Comparison of ENCODE assay signal across 10 cellular contexts in the genomic region with DNA sequence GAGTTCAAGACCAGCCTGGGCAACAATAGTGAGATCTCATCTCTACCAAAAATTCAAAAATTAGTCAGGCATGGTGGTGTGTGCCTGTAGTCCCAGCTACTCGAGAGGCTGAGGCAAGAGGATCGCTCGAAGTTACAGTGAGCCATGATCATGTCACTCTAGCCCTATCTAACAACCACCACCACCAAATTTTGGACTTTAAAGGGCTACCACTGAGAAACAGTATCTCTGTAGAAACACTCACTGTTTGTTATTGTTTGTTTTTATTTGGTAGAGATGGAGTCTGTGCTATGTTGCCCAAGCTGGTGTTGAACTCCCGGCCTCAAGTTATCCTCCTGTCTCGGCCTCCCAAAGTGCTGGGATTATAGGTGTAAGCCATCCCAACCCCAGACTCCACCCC. TPM values are rescaled to one million over a fixed set of nuclear protein-coding genes. Genes with fewer than 3 reads are reported as not detected.
DNase-seq lines count a peak whose midpoint lies in the region; ATAC-seq and TF ChIP-seq lines count a peak whose summit lies in the region.
"Had no signal": no experiment of that assay in that cellular context is flagged by ENCODE, and none has a peak within 500 bp of the region (broad histone marks: within the 10 kb centered on the region; RNA-seq: fewer than 3 reads in every experiment).

No MANE protein-coding gene starts in this region.

- WGBS in right lobe of liver (ENCODE audit: insufficient coverage, low coverage, low lambda C conversion rate, missing lambda C conversion rate) = 84% methylated on average over 2 of the region's 5 CpGs
- WGBS in suprapubic skin = 94% methylated on average over 5 of the region's 5 CpGs

- H3K4me1 Mint-ChIP-seq in activated CD4-positive, alpha-beta T cell treated with anti-CD3 and anti-CD28 coated beads, Interleukin-2, amount 10 ng/mL, durations not matched to agents 7 days and 5 days = peaks cover 54% of the 10 kb centered on the region
- H3K4me1 Mint-ChIP-seq in activated CD8-positive, alpha-beta T cell treated with anti-CD3 and anti-CD28 coated beads, Interleukin-2, amount 10 ng/mL, durations not matched to agents 7 days and 5 days (ENCODE audit: low read depth) = peaks cover 47% of the 10 kb centered on the region

- H3K4me3 Mint-ChIP-seq in activated CD4-positive, alpha-beta T cell treated with anti-CD3 and anti-CD28 coated beads, Interleukin-2, amount 10 ng/mL, durations not matched to agents 7 days and 5 days = peak overlapping the region; percentile 73
- H3K4me3 Mint-ChIP-seq in activated CD8-positive, alpha-beta T cell treated with anti-CD3 and anti-CD28 coated beads, Interleukin-2, amount 10 ng/mL, durations not matched to agents 7 days and 5 days = peak overlapping the region; percentile 63

- DNase-seq in activated CD4-positive, alpha-beta T cell treated with anti-CD3 and anti-CD28 coated beads, Interleukin-2, amount 10 ng/mL, durations not matched to agents 7 days and 5 days = peak; percentile 26
- no peak for DNase-seq in activated CD4-positive, alpha-beta T cell treated with anti-CD3 and anti-CD28 coated beads, Interleukin-2, amount 50 U/mL, for 4 hours
- DNase-seq in activated CD8-positive, alpha-beta T cell treated with anti-CD3 and anti-CD28 coated beads, Interleukin-2, amount 10 ng/mL, durations not matched to agents 7 days and 5 days = no peak
- no peak for DNase-seq in right lobe of liver
- DNase-seq in suprapubic skin (ENCODE audit: low spot score in 2 of 2) = no peak
- DNase-seq in NCI-H187 treated with DMSO at 0.1 percent for 48 hours (lab: John Stamatoyannopoulos, UW) = no peak
- no peak for DNase-seq in foreskin keratinocyte
- DNase-seq in amniotic stem cell (lab: John Stamatoyannopoulos, UW) = no peak
- DNase-seq: NCI-H2029 had no signal

- no peak for TF ChIP-seq EP300 in suprapubic skin (IDR thresholded peaks at IDR 0.05)

- H3K36me3 Mint-ChIP-seq in activated CD4-positive, alpha-beta T cell treated with anti-CD3 and anti-CD28 coated beads, Interleukin-2, amount 10 ng/mL, durations not matched to agents 7 days and 5 days (ENCODE audit: low read depth) = peaks cover 33% of the 10 kb centered on the region
- peaks cover 39% of the 10 kb centered on the region for H3K36me3 Mint-ChIP-seq in activated CD8-positive, alpha-beta T cell treated with anti-CD3 and anti-CD28 coated beads, Interleukin-2, amount 10 ng/mL, durations not matched to agents 7 days and 5 days (ENCODE audit: low read depth)

- H3K27ac ChIP-seq in right lobe of liver (peak overlapping the region in 2 of 3 donors; percentile 30 to 91), suprapubic skin (peak overlapping the region; percentile 78), foreskin keratinocyte (no peak overlapping the region)

- H3K4me3 ChIP-seq in right lobe of liver (no peak overlapping the region), suprapubic skin (no peak overlapping the region)

- intact Hi-C loops in right lobe of liver (cut with DNase I) = no loop called here

- no peak for TF ChIP-seq POLR2A in right lobe of liver (IDR thresholded peaks at IDR 0.05)
- TF ChIP-seq POLR2A in suprapubic skin (IDR thresholded peaks at IDR 0.05) = no peak

- no peaks in the 10 kb centered on the region for H3K27me3 ChIP-seq in right lobe of liver
- no peaks in the 10 kb centered on the region for H3K27me3 ChIP-seq in suprapubic skin
- no peaks in the 10 kb centered on the region for H3K27me3 ChIP-seq in foreskin keratinocyte

- CTCF ChIA-PET in activated CD4-positive, alpha-beta T cell treated with anti-CD3 and anti-CD28 coated beads, Interleukin-2, amount 10 ng/mL, durations not matched to agents 7 days and 5 days (lab: Charles Lee) = interaction anchor here (0.7 to 5.7 kb wide), 10 partner anchors 10 to 367 kb away, joined by 3 to 40 read pairs (median 5); partner anchors contain the start of gene TRIM65
- CTCF ChIA-PET in activated CD8-positive, alpha-beta T cell treated with anti-CD3 and anti-CD28 coated beads, Interleukin-2, amount 10 ng/mL, durations not matched to agents 7 days and 5 days (lab: Charles Lee) = interaction anchor here (1.2 to 4.5 kb wide), 15 partner anchors 8 to 143 kb away, joined by 3 to 50 read pairs (median 10); partner anchors contain the start of gene RNF157

- no peaks in the 10 kb centered on the region for H3K9me3 Mint-ChIP-seq in activated CD4-positive, alpha-beta T cell treated with anti-CD3 and anti-CD28 coated beads, Interleukin-2, amount 10 ng/mL, durations not matched to agents 7 days and 5 days
- no peaks in the 10 kb centered on the region for H3K9me3 Mint-ChIP-seq in activated CD8-positive, alpha-beta T cell treated with anti-CD3 and anti-CD28 coated beads, Interleukin-2, amount 10 ng/mL, durations not matched to agents 7 days and 5 days (ENCODE audit: insufficient read depth)

- POLR2A ChIA-PET in activated CD4-positive, alpha-beta T cell treated with anti-CD3 and anti-CD28 coated beads, Interleukin-2, amount 10 ng/mL, durations not matched to agents 7 days and 5 days (lab: Charles Lee) = interaction anchor here (0.9 to 2.1 kb wide), 3 partner anchors 9 to 480 kb away, joined by 3 to 9 read pairs (median 5); partner anchors contain the start of gene UNK
- POLR2A ChIA-PET in activated CD8-positive, alpha-beta T cell treated with anti-CD3 and anti-CD28 coated beads, Interleukin-2, amount 10 ng/mL, durations not matched to agents 7 days and 5 days (lab: Charles Lee) = interaction anchor here (1.3 to 16.8 kb wide), 8 partner anchors 10 to 138 kb away, joined by 4 to 807 read pairs (median 40); partner anchors contain the start of genes FOXJ1 and RNF157

- peak overlapping the region; percentile 89 for H3K27ac Mint-ChIP-seq in activated CD4-positive, alpha-beta T cell treated with anti-CD3 and anti-CD28 coated beads, Interleukin-2, amount 10 ng/mL, durations not matched to agents 7 days and 5 days
- H3K27ac Mint-ChIP-seq in activated CD8-positive, alpha-beta T cell treated with anti-CD3 and anti-CD28 coated beads, Interleukin-2, amount 10 ng/mL, durations not matched to agents 7 days and 5 days = peak overlapping the region; percentile 94

- H3K4me1 ChIP-seq in right lobe of liver (peaks cover 0 to 36% (median 5%) of the 10 kb centered on the region in 4 donors), suprapubic skin (peaks cover 79% of the 10 kb centered on the region), foreskin keratinocyte (peaks cover 23% of the 10 kb centered on the region)

- no peak for ATAC-seq in activated CD8-positive, alpha-beta T cell treated with anti-CD3 and anti-CD28 coated beads, Interleukin-2, amount 10 ng/mL, durations not matched to agents 7 days and 5 days
- ATAC-seq in right lobe of liver (no peak), foreskin keratinocyte (no peak)

- H3K9me3 ChIP-seq in right lobe of liver (no peaks in the 10 kb centered on the region), suprapubic skin (no peaks in the 10 kb centered on the region)

- H3K36me3 ChIP-seq in right lobe of liver (no peaks in the 10 kb centered on the region), suprapubic skin (peaks cover under 1% of the 10 kb centered on the region)

- no peaks in the 10 kb centered on the region for H3K27me3 Mint-ChIP-seq in activated CD4-positive, alpha-beta T cell treated with anti-CD3 and anti-CD28 coated beads, Interleukin-2, amount 10 ng/mL, durations not matched to agents 7 days and 5 days
- no peaks in the 10 kb centered on the region for H3K27me3 Mint-ChIP-seq in activated CD8-positive, alpha-beta T cell treated with anti-CD3 and anti-CD28 coated beads, Interleukin-2, amount 10 ng/mL, durations not matched to agents 7 days and 5 days (ENCODE audit: low read depth)

- TF ChIP-seq CTCF in right lobe of liver (IDR thresholded peaks at IDR 0.05) (no peak), suprapubic skin (IDR thresholded peaks at IDR 0.05) (no peak), foreskin keratinocyte (conservative IDR thresholded peaks at IDR 0.05) (no peak)

RNA-seq across cellular contexts. Expression of gene UBALD2, which starts 1.3 kb away (rescaled TPM):
- total RNA-seq in activated CD4-positive, alpha-beta T cell treated with anti-CD3 and anti-CD28 coated beads, Interleukin-2, amount 10 ng/mL, durations not matched to agents 7 days and 5 days = 100 to 1,000 TPM; 319 to 399 TPM
- total RNA-seq in activated CD8-positive, alpha-beta T cell treated with anti-CD3 and anti-CD28 coated beads, Interleukin-2, amount 10 ng/mL, durations not matched to agents 7 days and 5 days = 100 to 1,000 TPM; 318 to 359 TPM
- total RNA-seq in right lobe of liver (10 to 100 TPM in 4 of 6 experiments, 1 to 10 TPM in 2; 7.3 to 17.9 (median 14.5) TPM), suprapubic skin (10 to 100 TPM; 24.8 to 42.7 (median 35.6) TPM), foreskin keratinocyte (40.8 and 47.1 TPM in 2 replicates)
- polyA plus RNA-seq in foreskin keratinocyte = 85.6 and 89.8 TPM in 2 replicates

RNA-seq across cellular contexts. Expression of gene RNF157, which starts 23.6 kb away (rescaled TPM):
- total RNA-seq in activated CD4-positive, alpha-beta T cell treated with anti-CD3 and anti-CD28 coated beads, Interleukin-2, amount 10 ng/mL, durations not matched to agents 7 days and 5 days = 100 to 1,000 TPM; 121 to 129 TPM
- 100 to 1,000 TPM; 150 to 165 TPM for total RNA-seq in activated CD8-positive, alpha-beta T cell treated with anti-CD3 and anti-CD28 coated beads, Interleukin-2, amount 10 ng/mL, durations not matched to agents 7 days and 5 days
- total RNA-seq in right lobe of liver = 10 to 100 TPM in 2 of 6 experiments, 1 to 10 TPM in 2, under 1 TPM in 2; 0.39 to 14.5 (median 6.0) TPM
- 1 to 10 TPM in 3 of 4 donors, under 1 TPM in 1; 0.85 to 3.4 (median 1.3) TPM for total RNA-seq in suprapubic skin
- total RNA-seq in foreskin keratinocyte = not detected in 2 replicates
- 0.01 TPM in 1 of 2 replicates, not detected in the other for polyA plus RNA-seq in foreskin keratinocyte
- total RNA-seq: bronchial epithelial cell had no signal

RNA-seq across cellular contexts. Expression of gene QRICH2, which starts 44.2 kb away (rescaled TPM):
- total RNA-seq in activated CD4-positive, alpha-beta T cell treated with anti-CD3 and anti-CD28 coated beads, Interleukin-2, amount 10 ng/mL, durations not matched to agents 7 days and 5 days = 1 to 10 TPM; 3.6 to 3.7 TPM
- total RNA-seq in activated CD8-positive, alpha-beta T cell treated with anti-CD3 and anti-CD28 coated beads, Interleukin-2, amount 10 ng/mL, durations not matched to agents 7 days and 5 days = 1 to 10 TPM; 3.7 to 4.8 TPM
- total RNA-seq in right lobe of liver = 1 to 10 TPM in 4 of 6 experiments, under 1 TPM in 2; 0.43 to 2.2 (median 1.5) TPM
- total RNA-seq in suprapubic skin = 1 to 10 TPM; 2.3 to 3.1 (median 2.7) TPM
- 1.5 and 2.1 TPM in 2 replicates for total RNA-seq in foreskin keratinocyte
- polyA plus RNA-seq in foreskin keratinocyte = 1.0 and 1.8 TPM in 2 replicates

Comparison
In these comparisons a context has a peak if more than half of its experiments do, and no peak if none do; other contexts are left out.
1. RNA of gene RNF157, which starts 23.6 kb away (total RNA-seq): 150 to 165 TPM in activated CD8-positive, alpha-beta T cell treated with anti-CD3 and anti-CD28 coated beads, Interleukin-2, amount 10 ng/mL, durations not matched to agents 7 days and 5 days and 121 to 129 TPM in activated CD4-positive, alpha-beta T cell treated with anti-CD3 and anti-CD28 coated beads, Interleukin-2, amount 10 ng/mL, durations not matched to agents 7 days and 5 days; 0.39 to 14.5 TPM in right lobe of liver, 0.85 to 3.4 TPM in suprapubic skin and not detected in foreskin keratinocyte; every median in the first group is over 4 times any median in the second.